ENCODE assay signal across 1 cellular context in the genomic region with DNA sequence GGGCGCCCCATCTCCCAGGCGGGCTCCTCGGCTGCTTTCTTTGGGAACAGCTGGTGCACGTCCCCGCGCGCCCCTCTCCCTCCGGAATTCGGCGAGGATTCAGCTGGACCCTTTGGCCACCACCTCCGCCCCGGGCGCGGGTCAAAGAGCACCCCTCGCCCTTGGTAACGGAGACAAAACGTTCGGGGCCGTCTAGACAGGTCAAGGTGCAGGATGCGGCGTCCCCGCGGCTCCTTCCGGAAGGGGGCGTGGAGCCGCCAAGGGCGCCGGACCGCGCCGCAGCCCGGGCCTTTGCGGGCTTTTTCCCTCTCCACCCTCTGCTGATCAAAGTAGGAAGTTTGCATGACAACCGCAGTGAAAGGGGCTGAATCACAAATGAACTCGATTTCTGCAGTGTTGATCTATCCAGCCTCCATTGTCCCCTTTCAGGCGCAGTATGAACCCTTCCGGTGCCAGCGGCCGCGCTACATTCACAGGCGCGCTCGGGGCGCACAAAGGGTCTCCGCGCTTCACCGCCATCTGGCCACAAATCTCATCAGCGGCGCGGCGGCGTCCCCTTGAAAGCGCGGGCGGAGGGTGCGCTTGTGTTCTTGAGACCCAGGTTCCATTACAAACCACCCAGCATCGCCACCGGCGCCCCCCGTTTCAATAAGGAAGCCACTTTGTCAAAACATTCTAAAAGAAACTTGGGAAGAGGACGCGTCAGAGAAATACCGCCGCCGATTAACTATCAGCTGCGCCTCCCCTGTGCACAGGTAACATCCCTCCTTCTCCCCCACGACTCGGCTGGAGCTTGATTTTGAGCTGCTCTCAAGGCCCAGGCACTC.
TF ChIP-seq lines count a peak whose summit lies in the region.

No MANE protein-coding gene starts in this region.

TF ChIP-seq in GM12878, 131 proteins besides CTCF, POLR2A, EP300 and RAD21:
- TF ChIP-seq, protein P1, sequence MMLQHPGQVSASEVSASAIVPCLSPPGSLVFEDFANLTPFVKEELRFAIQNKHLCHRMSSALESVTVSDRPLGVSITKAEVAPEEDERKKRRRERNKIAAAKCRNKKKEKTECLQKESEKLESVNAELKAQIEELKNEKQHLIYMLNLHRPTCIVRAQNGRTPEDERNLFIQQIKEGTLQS (IDR thresholded peaks at IDR 0.05; ENCODE audit: borderline replicate concordance, extremely low read depth, low read depth, low read length) = no peak
- TF ChIP-seq HDAC6 (IDR thresholded peaks at IDR 0.05; ENCODE audit: unreplicated experiment) = peak; percentile 62
- no peak for TF ChIP-seq NFIC (IDR thresholded peaks at IDR 0.05; ENCODE audit: low read depth, low read length)
